25 cellular contexts compared by ENCODE assay signal in the genomic region with DNA sequence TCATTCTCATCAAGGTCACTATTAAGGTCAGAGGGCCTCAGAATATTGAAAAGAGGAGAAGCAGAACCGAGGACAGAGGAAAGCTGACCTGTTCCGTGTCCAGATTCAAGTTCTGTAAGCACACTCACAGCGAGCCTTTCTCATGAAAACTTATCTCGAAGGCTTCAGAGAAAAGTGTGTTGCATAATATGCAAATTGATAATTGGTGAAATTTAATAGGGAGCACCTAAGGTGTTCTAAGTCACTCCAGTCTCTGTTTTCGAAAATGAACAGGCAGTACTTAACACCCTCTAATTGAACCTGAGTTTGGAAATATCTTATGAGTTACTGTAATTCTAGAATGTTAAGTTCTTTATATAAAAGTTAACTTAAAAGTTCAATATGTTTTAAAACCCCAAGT.
"Had no signal": no experiment of that assay in that cellular context is flagged by ENCODE, and none has a peak within 500 bp of the region (broad histone marks: within the 10 kb centered on the region; RNA-seq: fewer than 3 reads in every experiment).

No MANE protein-coding gene starts in this region.

- DNase-seq: IMR-90, Karpas-422, KG1, MG63, NCI-H1092, NCI-H1105 treated with DMSO at 0.1 percent for 48 hours, NCI-H1417 treated with DMSO at 0.1 percent for 48 hours, NCI-H146, NCI-H1694 treated with DMSO at 0.1 percent for 48 hours, NCI-H1930, NCI-H2081, NCI-H2171, NCI-H226, NCI-H446, NCI-H510A, NCI-H524 treated with DMSO at 0.1 percent for 48 hours, NCI-H69, NCI-H774, Right ventricle myocardium superior, RPMI8226, SIG-M5 had no signal

- H3K36me3 ChIP-seq: MG63, SJSA1 had no signal

- H3K4me3 ChIP-seq: MG63, SJSA1, SK-N-MC had no signal

- H3K27ac ChIP-seq: SJSA1, SK-N-MC had no signal

- H3K9me3 ChIP-seq: MG63, SJSA1 had no signal

- H3K4me1 ChIP-seq: SJSA1 had no signal

- FAIRE-seq: HepG2, RCC 7860 had no signal

- H3K27me3 ChIP-seq: MG63 had no signal
